Comparison of ENCODE assay signal across 7 cellular contexts in genomic region chr17:8225813-8226535, GRCh38. TPM values are rescaled to one million over a fixed set of nuclear protein-coding genes. Genes with fewer than 3 reads are reported as not detected.
A peak's percentile ranks its signal among the peaks of the same experiment; 100 is the strongest.
DNase-seq lines count a peak whose midpoint lies in the region; ATAC-seq, FAIRE-seq and TF ChIP-seq lines count a peak whose summit lies in the region.

No MANE protein-coding gene starts in this region.

- peak; percentile 11 for ATAC-seq in HCT116
- no peak for ATAC-seq in left cardiac atrium
- no peak for ATAC-seq in GM21447 (IDR thresholded peaks at IDR 0.05; ENCODE audit: unreplicated experiment)
- ATAC-seq in GM19452 (IDR thresholded peaks at IDR 0.05; ENCODE audit: unreplicated experiment): no peak

- peak overlapping the region; percentile 31; the same call in 1 of the 2 replicates for H3K9ac ChIP-seq in HCT116 (ENCODE audit: low read length)

- no peak for FAIRE-seq in RCC 7860 (lab: Jason Lieb, UNC)

- 0 out of 2 replicates have a peak, but pooled peaks have one; percentile 21 for TF ChIP-seq RAD21 in HCT116 (IDR thresholded peaks at IDR 0.05; ENCODE audit: low read depth)

- H3K9me3 Mint-ChIP-seq in activated naive CD4-positive, alpha-beta T cell treated with anti-CD3 and anti-CD28 coated beads for 36 hours: no peaks in the 10 kb centered on the region

- peaks cover 44% of the 10 kb centered on the region for H3K36me3 Mint-ChIP-seq in activated naive CD4-positive, alpha-beta T cell treated with anti-CD3 and anti-CD28 coated beads for 36 hours (ENCODE audit: low read depth)

- no peak for TF ChIP-seq POLR2A in HCT116 (IDR thresholded peaks at IDR 0.05; ENCODE audit: borderline replicate concordance, extremely low read depth, insufficient read depth, insufficient read length)

- peak overlapping the region; percentile 52 for H3K27ac ChIP-seq in HCT116 (ENCODE audit: low read depth, low read length)

- no peaks in the 10 kb centered on the region for H3K79me2 ChIP-seq in HCT116 (ENCODE audit: insufficient read depth, low read length)

- BruUV-seq in HCT116 (replicated peaks; lab: Mats Ljungman, UMichigan): TSS peak; percentile 34

- peaks cover 17 to 25% of the 10 kb centered on the region in 2 experiments for H3K36me3 ChIP-seq in HCT116 (ENCODE audit: control insufficient read depth in 1 of 2, insufficient read depth in 2 of 2, low read length in 2 of 2)

- DNase-seq in HCT116 (ENCODE audit: low read depth, low spot score) (peak; percentile 74), RCC 7860 (ENCODE audit: low spot score) (peak; percentile 85), left cardiac atrium (peak; percentile 44), retinal pigment epithelial cell (ENCODE audit: low read depth) (no peak)
- DNase-seq in activated naive CD4-positive, alpha-beta T cell treated with anti-CD3 and anti-CD28 coated beads for 36 hours: peak; percentile 91

- peaks cover 11% of the 10 kb centered on the region for H3K27me3 Mint-ChIP-seq in activated naive CD4-positive, alpha-beta T cell treated with anti-CD3 and anti-CD28 coated beads for 36 hours (ENCODE audit: low read depth)

- peak overlapping the region; percentile 59 for H3K27ac Mint-ChIP-seq in activated naive CD4-positive, alpha-beta T cell treated with anti-CD3 and anti-CD28 coated beads for 36 hours

- no peaks in the 10 kb centered on the region for H4K20me1 ChIP-seq in HCT116 (ENCODE audit: insufficient read depth)

- TF ChIP-seq CTCF in HCT116 (IDR thresholded peaks at IDR 0.05 in 2 of 3, conservative IDR thresholded peaks at IDR 0.05 in 1 of 3; ENCODE audit: borderline replicate concordance in 1 of 3, insufficient read depth in 1 of 3, low read depth in 2 of 3, low read length in 2 of 3) (no peak), retinal pigment epithelial cell (conservative IDR thresholded peaks at IDR 0.05; ENCODE audit: low read depth, low read length) (no peak)

- no peak overlapping the region for H2AFZ ChIP-seq in HCT116 (ENCODE audit: low read depth, low read length, poor library complexity, severe bottlenecking)

- H3K9me2 ChIP-seq in HCT116 (ENCODE audit: insufficient read depth): no peaks in the 10 kb centered on the region

- CTCF ChIA-PET in HCT116 (lab: Charles Lee): interaction anchor here (1.3 kb wide), 1 partner anchor 75 kb away, joined by 6 read pairs; no protein-coding TSS in a partner anchor
- CTCF ChIA-PET in activated naive CD4-positive, alpha-beta T cell treated with anti-CD3 and anti-CD28 coated beads for 36 hours (lab: Charles Lee): interaction anchor here (1.1 to 6.6 kb wide), 3 partner anchors 21 to 88 kb away, joined by 4 to 55 read pairs (median 4); partner anchors contain the start of genes CTC1 and PFAS

- peak overlapping the region; percentile 54; the same call in 1 of the 2 replicates for H3K4me2 ChIP-seq in HCT116 (ENCODE audit: low read length)

- peak overlapping the region; percentile 47 for H3K4me3 Mint-ChIP-seq in activated naive CD4-positive, alpha-beta T cell treated with anti-CD3 and anti-CD28 coated beads for 36 hours

- H3K4me1 ChIP-seq in HCT116 (ENCODE audit: control insufficient read depth in 1 of 2, insufficient read depth in 2 of 2, low read length in 2 of 2): peaks cover 26 to 65% of the 10 kb centered on the region in 2 experiments

- RAD21 ChIA-PET in HCT116 (lab: Charles Lee; ENCODE audit: low non-redundant PET in 1 of 2, low total read pairs in 2 of 2, uncharacterized antibody in 2 of 2, unreplicated experiment in 2 of 2): no interaction called here

- POLR2A ChIA-PET in HCT116 (lab: Charles Lee): interaction anchor here (1.2 to 7.5 kb wide), 5 partner anchors 20 to 70 kb away, joined by 3 to 63 read pairs (median 4); partner anchors contain the start of genes BORCS6 and CTC1

- H3K4me3 ChIP-seq in HCT116 (replicated peaks in 1 of 2; ENCODE audit: low read depth in 1 of 2, low read length in 2 of 2): no peak overlapping the region; a peak in 1 of 4 replicates
- peak overlapping the region; percentile 53 for H3K4me3 ChIP-seq in retinal pigment epithelial cell (ENCODE audit: low read length)

- intact Hi-C loops in HCT116 (cut with micrococcal nuclease) (loop anchor here (2.0 to 10.0 kb wide), 2 partner anchors 21 to 149 kb away; partner anchors contain the start of gene KRABD2), left cardiac atrium (cut with DNase I) (loop anchor here in 1 of 2 donors (5.0 kb wide), 1 partner anchor 104 kb away; the partner anchor contains the start of gene HES7)
- intact Hi-C loops in activated naive CD4-positive, alpha-beta T cell treated with anti-CD3 and anti-CD28 coated beads for 36 hours (cut with micrococcal nuclease): loop anchor here (1.0 kb wide), 2 partner anchors 69 to 88 kb away; partner anchors contain the start of gene SLC25A35

- H3K27me3 ChIP-seq in HCT116 (ENCODE audit: insufficient read depth, low read length): no peaks in the 10 kb centered on the region

- H3K9me3 ChIP-seq in HCT116 (ENCODE audit: control insufficient read depth in 1 of 2, insufficient read depth in 1 of 2, low read depth in 1 of 2, low read length in 2 of 2): no peaks in the 10 kb centered on the region

- peaks cover 31% of the 10 kb centered on the region for H3K4me1 Mint-ChIP-seq in activated naive CD4-positive, alpha-beta T cell treated with anti-CD3 and anti-CD28 coated beads for 36 hours (ENCODE audit: low read depth)

TF ChIP-seq in HCT116, 20 proteins besides CTCF, POLR2A, EP300 and RAD21:
- TF ChIP-seq, protein P1, sequence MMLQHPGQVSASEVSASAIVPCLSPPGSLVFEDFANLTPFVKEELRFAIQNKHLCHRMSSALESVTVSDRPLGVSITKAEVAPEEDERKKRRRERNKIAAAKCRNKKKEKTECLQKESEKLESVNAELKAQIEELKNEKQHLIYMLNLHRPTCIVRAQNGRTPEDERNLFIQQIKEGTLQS (IDR thresholded peaks at IDR 0.05): peak; percentile 95
- peak; percentile 72 for TF ChIP-seq CBX3 (IDR thresholded peaks at IDR 0.05; ENCODE audit: low read depth)
- no peak for TF ChIP-seq SRF (IDR thresholded peaks at IDR 0.05; ENCODE audit: low read depth)
- peak; percentile 72 for TF ChIP-seq CEBPB (IDR thresholded peaks at IDR 0.05; ENCODE audit: low read depth)
- TF ChIP-seq TCF7L2 (IDR thresholded peaks at IDR 0.05; ENCODE audit: borderline replicate concordance, extremely low read depth, insufficient read depth, insufficient read length): peak; percentile 67

RNA-seq across cellular contexts. Expression of gene AURKB, which starts 15.6 kb away (rescaled TPM):
- total RNA-seq in HCT116 (2021; ENCODE audit: unreplicated experiment): 141 TPM
- 216 and 232 TPM in 2 replicates for polyA plus RNA-seq in HCT116 (2012)
- total RNA-seq in activated naive CD4-positive, alpha-beta T cell treated with anti-CD3 and anti-CD28 coated beads for 36 hours: 100 to 1,000 TPM; 243 TPM
- 1 to 10 TPM; 1.4 to 1.5 TPM for total RNA-seq in left cardiac atrium

RNA-seq across cellular contexts. Expression of gene CTC1, which starts 21.9 kb away (rescaled TPM):
- total RNA-seq in HCT116 (2021; ENCODE audit: unreplicated experiment): 80.4 TPM
- 22.8 and 31.9 TPM in 2 replicates for polyA plus RNA-seq in HCT116 (2012)
- total RNA-seq in activated naive CD4-positive, alpha-beta T cell treated with anti-CD3 and anti-CD28 coated beads for 36 hours: 10 to 100 TPM; 67.0 to 74.7 TPM
- total RNA-seq in left cardiac atrium: 10 to 100 TPM; 16.0 to 16.6 TPM

RNA-seq across cellular contexts. Expression of gene PFAS, which starts 23.1 kb away (rescaled TPM):
- 80.6 TPM for total RNA-seq in HCT116 (2021; ENCODE audit: unreplicated experiment)
- 21.2 and 22.3 TPM in 2 replicates for polyA plus RNA-seq in HCT116 (2012)
- 100 to 1,000 TPM; 106 to 110 TPM for total RNA-seq in activated naive CD4-positive, alpha-beta T cell treated with anti-CD3 and anti-CD28 coated beads for 36 hours
- 10 to 100 TPM; 13.5 to 24.1 TPM for total RNA-seq in left cardiac atrium

RNA-seq across cellular contexts. Expression of gene BORCS6, which starts 36.0 kb away (rescaled TPM):
- total RNA-seq in HCT116 (2021; ENCODE audit: unreplicated experiment): 6.4 TPM
- 4.7 and 5.4 TPM in 2 replicates for polyA plus RNA-seq in HCT116 (2012)
- total RNA-seq in activated naive CD4-positive, alpha-beta T cell treated with anti-CD3 and anti-CD28 coated beads for 36 hours: 1 to 10 TPM; 4.0 to 4.3 TPM
- total RNA-seq in left cardiac atrium: 1 to 10 TPM; 5.8 to 8.9 TPM

RNA-seq across cellular contexts. Expression of gene TMEM107, which starts 49.8 kb away (rescaled TPM):
- 30.1 TPM for total RNA-seq in HCT116 (2021; ENCODE audit: unreplicated experiment)
- 30.8 and 40.9 TPM in 2 replicates for polyA plus RNA-seq in HCT116 (2012)
- total RNA-seq in activated naive CD4-positive, alpha-beta T cell treated with anti-CD3 and anti-CD28 coated beads for 36 hours: 10 to 100 TPM; 27.6 to 31.5 TPM
- total RNA-seq in left cardiac atrium: 1 to 10 TPM; 6.8 to 8.0 TPM

Comparison
In these comparisons a context has a peak if more than half of its experiments do, and no peak if none do; other contexts are left out.
1. RNA of gene AURKB, which starts 15.6 kb away (total RNA-seq): 243 TPM in activated naive CD4-positive, alpha-beta T cell treated with anti-CD3 and anti-CD28 coated beads for 36 hours and 141 TPM in HCT116 (single experiment); 1.4 to 1.5 TPM in left cardiac atrium; every median in the first group is over 10 times any median in the second.